ENCODE assay signal across 15 cellular contexts in genomic region chr4:22487333-22487732, GRCh38.
"Had no signal": no experiment of that assay in that cellular context is flagged by ENCODE, and none has a peak within 500 bp of the region (broad histone marks: within the 10 kb centered on the region; RNA-seq: fewer than 3 reads in every experiment).

No MANE protein-coding gene starts in this region.

- H3K36me3 Mint-ChIP-seq: naive B cell had no signal

- H3K27me3 Mint-ChIP-seq: activated CD8-positive, alpha-beta T cell treated with anti-CD3 and anti-CD28 coated beads for 36 hours; naive B cell had no signal

- H3K4me3 ChIP-seq: breast epithelium, hepatocyte, lung, sigmoid colon, transverse colon had no signal

- H3K4me3 Mint-ChIP-seq: activated CD8-positive, alpha-beta T cell treated with anti-CD3 and anti-CD28 coated beads for 36 hours; naive B cell had no signal

- H3K27me3 ChIP-seq: breast epithelium, hepatocyte, sigmoid colon, transverse colon had no signal

- H3K27ac ChIP-seq: breast epithelium, hepatocyte, sigmoid colon, transverse colon had no signal

- H3K4me1 ChIP-seq: breast epithelium had no signal

- DNase-seq: activated CD8-positive, alpha-beta memory T cell treated with anti-CD3 and anti-CD28 coated beads, Interleukin-2, amount 50 U/mL, for 48 hours; activated CD8-positive, alpha-beta T cell treated with anti-CD3 and anti-CD28 coated beads for 36 hours; aorta; foreskin melanocyte; midbrain; naive B cell; sigmoid colon; stimulated activated CD4-positive, alpha-beta T cell treated with anti-CD3 and anti-CD28 coated beads, Interleukin-12 subunit alpha, Interleukin-12 subunit beta, amount 100 ng/mL, for 4 hours; stimulated activated naive CD4-positive, alpha-beta T cell; substantia nigra; T1000; transverse colon had no signal

- H3K36me3 ChIP-seq: breast epithelium, sigmoid colon, transverse colon had no signal

- ATAC-seq: activated CD8-positive, alpha-beta T cell treated with anti-CD3 and anti-CD28 coated beads for 36 hours had no signal

- H3K9me3 ChIP-seq: breast epithelium, sigmoid colon, transverse colon had no signal

- H3K27ac Mint-ChIP-seq: activated CD8-positive, alpha-beta T cell treated with anti-CD3 and anti-CD28 coated beads for 36 hours; naive B cell had no signal

- H3K9me3 Mint-ChIP-seq: activated CD8-positive, alpha-beta T cell treated with anti-CD3 and anti-CD28 coated beads for 36 hours had no signal
